ENCODE assay signal across 8 cellular contexts in genomic region chr17:20698463-20699206, GRCh38.
A peak's percentile ranks its signal among the peaks of the same experiment; 100 is the strongest.
DNase-seq lines count a peak whose midpoint lies in the region; ATAC-seq and TF ChIP-seq lines count a peak whose summit lies in the region.
"Not testable (repeated sequence)": the region's sequence is repeated elsewhere in the genome, so short reads cannot be mapped to it uniquely, and the experiment has no call there.

No MANE protein-coding gene starts in this region.

- CTCF ChIA-PET in RWPE1 (lab: Yijun Ruan, JAX): not testable (repeated sequence)

- peak; percentile 82 to 83 for DNase-seq in AML-193 (lab: John Stamatoyannopoulos, UW)
- DNase-seq in HS-5 (ENCODE audit: low read depth): peak; percentile 2
- peak; percentile 18 for DNase-seq in RWPE1 (ENCODE audit: low spot score)
- DNase-seq in activated T-helper 2 cell treated with anti-CD3 and anti-CD28 coated beads, Interferon-gamma antibody, Interleukin-2, Interleukin-4, amounts not matched to agents 10 μg/mL and 5 μg/mL and 100 μg/mL, durations not matched to agents 14 hours and 24 hours and 36 hours (ENCODE audit: low spot score): peak; percentile 23
- not testable (repeated sequence) for DNase-seq in right lobe of liver

- H3K9me3 Mint-ChIP-seq in activated T-helper 2 cell treated with anti-CD3 and anti-CD28 coated beads, Interferon-gamma antibody, Interleukin-2, Interleukin-4, amounts not matched to agents 10 μg/mL and 5 μg/mL and 100 μg/mL, durations not matched to agents 14 hours and 24 hours and 36 hours: not testable (repeated sequence)

- TF ChIP-seq CTCF in RWPE1 (conservative IDR thresholded peaks at IDR 0.05; ENCODE audit: low read depth); right lobe of liver (IDR thresholded peaks at IDR 0.05): not testable (repeated sequence)

- intact Hi-C loops in activated T-helper 2 cell treated with anti-CD3 and anti-CD28 coated beads, Interferon-gamma antibody, Interleukin-2, Interleukin-4, amounts not matched to agents 10 μg/mL and 5 μg/mL and 100 μg/mL, durations not matched to agents 14 hours and 24 hours and 36 hours (cut with micrococcal nuclease); right lobe of liver (cut with DNase I): not testable (repeated sequence)

- H3K27me3 ChIP-seq in right lobe of liver: not testable (repeated sequence)

- peaks cover 25% of the 10 kb centered on the region for H3K4me1 Mint-ChIP-seq in activated T-helper 2 cell treated with anti-CD3 and anti-CD28 coated beads, Interferon-gamma antibody, Interleukin-2, Interleukin-4, amounts not matched to agents 10 μg/mL and 5 μg/mL and 100 μg/mL, durations not matched to agents 14 hours and 24 hours and 36 hours (ENCODE audit: low read depth)

- POLR2A ChIA-PET in RWPE1 (lab: Yijun Ruan, JAX; ENCODE audit: low non-redundant PET): not testable (repeated sequence)

- no CpG with 5 or more reads among the region's 8 CpGs for WGBS in right lobe of liver (ENCODE audit: insufficient coverage, low coverage, low lambda C conversion rate, missing lambda C conversion rate)

- not testable (repeated sequence) for TF ChIP-seq POLR2A in right lobe of liver (IDR thresholded peaks at IDR 0.05)

- H3K4me1 ChIP-seq in right lobe of liver: not testable (repeated sequence)

- H3K27ac Mint-ChIP-seq in activated T-helper 2 cell treated with anti-CD3 and anti-CD28 coated beads, Interferon-gamma antibody, Interleukin-2, Interleukin-4, amounts not matched to agents 10 μg/mL and 5 μg/mL and 100 μg/mL, durations not matched to agents 14 hours and 24 hours and 36 hours: peak overlapping the region; percentile 70

- not testable (repeated sequence) for H3K36me3 Mint-ChIP-seq in activated T-helper 2 cell treated with anti-CD3 and anti-CD28 coated beads, Interferon-gamma antibody, Interleukin-2, Interleukin-4, amounts not matched to agents 10 μg/mL and 5 μg/mL and 100 μg/mL, durations not matched to agents 14 hours and 24 hours and 36 hours (ENCODE audit: low read depth)

- peak; percentile 93 for ATAC-seq in GM18517 (IDR thresholded peaks at IDR 0.05; ENCODE audit: unreplicated experiment)
- ATAC-seq in GM21423 (IDR thresholded peaks at IDR 0.05; ENCODE audit: unreplicated experiment): peak; percentile 84
- peak; percentile 90 for ATAC-seq in HG02981 (IDR thresholded peaks at IDR 0.05; ENCODE audit: unreplicated experiment)
- peak; percentile 65 to 86 (median 75) for ATAC-seq in right lobe of liver

- H3K36me3 ChIP-seq in right lobe of liver: not testable (repeated sequence)

- H3K27me3 Mint-ChIP-seq in activated T-helper 2 cell treated with anti-CD3 and anti-CD28 coated beads, Interferon-gamma antibody, Interleukin-2, Interleukin-4, amounts not matched to agents 10 μg/mL and 5 μg/mL and 100 μg/mL, durations not matched to agents 14 hours and 24 hours and 36 hours (ENCODE audit: low read depth): not testable (repeated sequence)

- not testable (repeated sequence) for H3K9me3 ChIP-seq in right lobe of liver

- H3K4me3 ChIP-seq in right lobe of liver: not testable (repeated sequence)

- H3K4me3 Mint-ChIP-seq in activated T-helper 2 cell treated with anti-CD3 and anti-CD28 coated beads, Interferon-gamma antibody, Interleukin-2, Interleukin-4, amounts not matched to agents 10 μg/mL and 5 μg/mL and 100 μg/mL, durations not matched to agents 14 hours and 24 hours and 36 hours (ENCODE audit: low read depth): peak overlapping the region; percentile 78

- H3K27ac ChIP-seq in RWPE1, right lobe of liver: not testable (repeated sequence)
